15 cellular contexts compared by ENCODE assay signal in genomic region chr11:5923427-5923776, GRCh38. TPM values are rescaled to one million over a fixed set of nuclear protein-coding genes. Genes with fewer than 3 reads are reported as not detected.
DNase-seq lines count a peak whose midpoint lies in the region; ATAC-seq and TF ChIP-seq lines count a peak whose summit lies in the region.
"Had no signal": no experiment of that assay in that cellular context is flagged by ENCODE, and none has a peak within 500 bp of the region (broad histone marks: within the 10 kb centered on the region; RNA-seq: fewer than 3 reads in every experiment).

No MANE protein-coding gene starts in this region.

- intact Hi-C loops in sigmoid colon (cut with DNase I), result no loop called here

- no peaks in the 10 kb centered on the region for H3K36me3 ChIP-seq in sigmoid colon
- H3K36me3 ChIP-seq: left ventricle myocardium inferior, right lobe of liver had no signal

- peaks cover 0 to 3% (median 2%) of the 10 kb centered on the region in 4 donors for H3K9me3 ChIP-seq in sigmoid colon
- H3K9me3 ChIP-seq: right lobe of liver had no signal

- H3K4me3 ChIP-seq in sigmoid colon, result no peak overlapping the region
- H3K4me3 ChIP-seq: left ventricle myocardium inferior, right lobe of liver had no signal

- peak; percentile 37 for DNase-seq in UCSD-AML1 (lab: John Stamatoyannopoulos, UW; ENCODE audit: unreplicated experiment)
- DNase-seq in NCI-H526 treated with DMSO at 0.1 percent for 48 hours (lab: John Stamatoyannopoulos, UW), result no peak
- DNase-seq in hepatic stellate cell (ENCODE audit: low spot score), result no peak
- no peak for DNase-seq in sigmoid colon
- no peak for DNase-seq in cerebellar cortex (ENCODE audit: low spot score)
- DNase-seq: effector memory CD8-positive, alpha-beta T cell; glutamatergic neuron; left ventricle myocardium inferior; right lobe of liver had no signal

- no peak for TF ChIP-seq EP300 in sigmoid colon (IDR thresholded peaks at IDR 0.05)

- no peaks in the 10 kb centered on the region for H3K4me1 ChIP-seq in sigmoid colon
- H3K4me1 ChIP-seq: left ventricle myocardium inferior, right lobe of liver had no signal

- no peak overlapping the region for H3K27ac ChIP-seq in sigmoid colon
- H3K27ac ChIP-seq: left ventricle myocardium inferior, right lobe of liver had no signal

- H3K27me3 ChIP-seq in sigmoid colon, result no peaks in the 10 kb centered on the region
- H3K27me3 ChIP-seq: right lobe of liver had no signal

- no peak for TF ChIP-seq CTCF in sigmoid colon (IDR thresholded peaks at IDR 0.05)

- no peak for TF ChIP-seq POLR2A in sigmoid colon (IDR thresholded peaks at IDR 0.05)

- ATAC-seq in GM18909 (IDR thresholded peaks at IDR 0.05; ENCODE audit: poor library complexity, unreplicated experiment), result peak; percentile 43
- ATAC-seq in GM21529 (IDR thresholded peaks at IDR 0.05; ENCODE audit: unreplicated experiment), result peak; percentile 59
- peak; percentile 31 for ATAC-seq in HG02973 (IDR thresholded peaks at IDR 0.05; ENCODE audit: unreplicated experiment)
- ATAC-seq: effector memory CD8-positive, alpha-beta T cell; right lobe of liver had no signal

RNA-seq across cellular contexts. Expression of gene OR56A3, which starts 18.6 kb away (rescaled TPM):
- not detected for total RNA-seq in sigmoid colon
- polyA plus RNA-seq in sigmoid colon, result not detected
- total RNA-seq: left ventricle myocardium inferior, right lobe of liver, temporal lobe had no signal
- polyA plus RNA-seq: CD14-positive monocyte, neural cell had no signal

RNA-seq across cellular contexts. Expression of gene OR52E5, which starts 30.4 kb away (rescaled TPM):
- total RNA-seq in sigmoid colon, result not detected
- polyA plus RNA-seq in sigmoid colon, result not detected
- total RNA-seq: left ventricle myocardium inferior, right lobe of liver, temporal lobe had no signal
- polyA plus RNA-seq: CD14-positive monocyte, neural cell had no signal

RNA-seq across cellular contexts. Expression of gene OR52E4, which starts 43.0 kb away (rescaled TPM):
- not detected for total RNA-seq in sigmoid colon
- polyA plus RNA-seq in sigmoid colon, result not detected
- total RNA-seq: left ventricle myocardium inferior, right lobe of liver, temporal lobe had no signal
- polyA plus RNA-seq: CD14-positive monocyte, neural cell had no signal

RNA-seq across cellular contexts. Expression of gene OR56A5, which starts 44.9 kb away (rescaled TPM):
- not detected for total RNA-seq in sigmoid colon
- not detected for polyA plus RNA-seq in sigmoid colon
- total RNA-seq: left ventricle myocardium inferior, right lobe of liver, temporal lobe had no signal
- polyA plus RNA-seq: CD14-positive monocyte, neural cell had no signal
